ENCODE assay signal across 20 cellular contexts in genomic region chr5:168807261-168807660, GRCh38.
A peak's percentile ranks its signal among the peaks of the same experiment; 100 is the strongest.
DNase-seq lines count a peak whose midpoint lies in the region; ATAC-seq, FAIRE-seq and TF ChIP-seq lines count a peak whose summit lies in the region.
"Had no signal": no experiment of that assay in that cellular context is flagged by ENCODE, and none has a peak within 500 bp of the region (broad histone marks: within the 10 kb centered on the region; RNA-seq: fewer than 3 reads in every experiment).

No MANE protein-coding gene starts in this region.

- H3K4me2 ChIP-seq in A549, result no peak overlapping the region
- H3K4me2 ChIP-seq: GM23338 had no signal

- H3K4me3 Mint-ChIP-seq in activated T-cell treated with anti-CD3 and anti-CD28 coated beads, Interleukin-2, amount 50 U/mL, for 24 hours, result no peak overlapping the region
- H3K4me3 Mint-ChIP-seq: CD4-positive, alpha-beta T cell; GM23338 had no signal

- no peak for ATAC-seq in A549
- ATAC-seq: GM23338 had no signal

- TF ChIP-seq EP300 in A549 (IDR thresholded peaks at IDR 0.05) (no peak), suprapubic skin (IDR thresholded peaks at IDR 0.05) (no peak)

- no peaks in the 10 kb centered on the region for H3K36me3 ChIP-seq in MG63
- H3K36me3 ChIP-seq in suprapubic skin, result peaks cover 6% of the 10 kb centered on the region

- no peak overlapping the region for H3K27ac ChIP-seq in A549
- H3K27ac ChIP-seq in suprapubic skin, result no peak overlapping the region
- H3K27ac ChIP-seq: 22Rv1, C4-2B, HL-60 had no signal

- H3K9me3 ChIP-seq in A549 (no peaks in the 10 kb centered on the region), MG63 (no peaks in the 10 kb centered on the region), suprapubic skin (no peaks in the 10 kb centered on the region)
- H3K9me3 ChIP-seq: BE2C, Caco-2 had no signal

- H3K4me1 Mint-ChIP-seq in activated T-cell treated with anti-CD3 and anti-CD28 coated beads, Interleukin-2, amount 50 U/mL, for 24 hours (ENCODE audit: low read depth), result peaks cover 6% of the 10 kb centered on the region
- H3K4me1 Mint-ChIP-seq: GM23338 had no signal

- H3K27me3 Mint-ChIP-seq in activated T-cell treated with anti-CD3 and anti-CD28 coated beads, Interleukin-2, amount 50 U/mL, for 24 hours, result peaks cover 37% of the 10 kb centered on the region
- H3K27me3 Mint-ChIP-seq: CD4-positive, alpha-beta T cell had no signal

- TF ChIP-seq CTCF in A549 (IDR thresholded peaks at IDR 0.05) (no peak), foreskin fibroblast (IDR thresholded peaks at IDR 0.05; ENCODE audit: low read depth, low read length) (no peak), suprapubic skin (IDR thresholded peaks at IDR 0.05) (no peak)

- no peaks in the 10 kb centered on the region; the same call in 1 of the 2 replicates for H3K27me3 ChIP-seq in MG63
- no peaks in the 10 kb centered on the region for H3K27me3 ChIP-seq in suprapubic skin
- H3K27me3 ChIP-seq: BE2C had no signal

- POLR2A ChIA-PET in A549 (lab: Yijun Ruan, JAX), result no interaction called here

- TF ChIP-seq RAD21 in A549 (conservative IDR thresholded peaks at IDR 0.05 in 1 of 2, IDR thresholded peaks at IDR 0.05 in 1 of 2), result no peak

- H3K9me3 Mint-ChIP-seq in activated T-cell treated with anti-CD3 and anti-CD28 coated beads, Interleukin-2, amount 50 U/mL, for 24 hours, result no peaks in the 10 kb centered on the region
- H3K9me3 Mint-ChIP-seq: CD4-positive, alpha-beta T cell; GM23338 had no signal

- H3K27ac Mint-ChIP-seq in activated T-cell treated with anti-CD3 and anti-CD28 coated beads, Interleukin-2, amount 50 U/mL, for 24 hours, result no peak overlapping the region
- H3K27ac Mint-ChIP-seq: CD4-positive, alpha-beta T cell; GM23338 had no signal

- no peaks in the 10 kb centered on the region for H3K36me3 Mint-ChIP-seq in activated T-cell treated with anti-CD3 and anti-CD28 coated beads, Interleukin-2, amount 50 U/mL, for 24 hours (ENCODE audit: low read depth)

- CTCF ChIA-PET in A549 (lab: Yijun Ruan, JAX), result interaction anchor here (1.1 kb wide), 2 partner anchors 15 to 101 kb away, joined by 3 to 4 read pairs; no protein-coding TSS in a partner anchor

- no peaks in the 10 kb centered on the region for H3K4me1 ChIP-seq in A549
- H3K4me1 ChIP-seq in suprapubic skin, result no peaks in the 10 kb centered on the region
- H3K4me1 ChIP-seq: Caco-2 had no signal

- no peak for DNase-seq in A549 (ENCODE audit: low read depth in 1 of 2, low spot score in 1 of 2)
- peak; percentile 29 for DNase-seq in MG63
- DNase-seq in astrocyte of the hippocampus (ENCODE audit: low read depth, low spot score), result peak; percentile 21
- DNase-seq in foreskin fibroblast, result peak; percentile 20 to 50
- no peak for DNase-seq in suprapubic skin (ENCODE audit: low spot score in 2 of 2)
- DNase-seq in activated T-cell treated with anti-CD3 and anti-CD28 coated beads, Interleukin-2, amount 50 U/mL, for 24 hours, result no peak
- DNase-seq in C1 segment of cervical spinal cord (lab: John Stamatoyannopoulos, UW), result no peak
- DNase-seq: BE2C; Caco-2; CD4-positive, alpha-beta T cell; HCEC 1CT had no signal

- TF ChIP-seq POLR2A in A549 (IDR thresholded peaks at IDR 0.05; ENCODE audit: low read length) (no peak), suprapubic skin (IDR thresholded peaks at IDR 0.05) (no peak)

- FAIRE-seq in A549 (lab: Jason Lieb, UNC), result peak; percentile 32
- FAIRE-seq: D721Med, G401.6, GM12891, GM19239, H54 had no signal

- H3K4me3 ChIP-seq in A549 (no peak overlapping the region), MG63 (no peak overlapping the region), foreskin fibroblast (ENCODE audit: low read depth in 1 of 2, low read length in 2 of 2) (no peak overlapping the region), suprapubic skin (no peak overlapping the region)
- H3K4me3 ChIP-seq: GM23338 had no signal

TF ChIP-seq in A549, 52 proteins besides CTCF, POLR2A, EP300 and RAD21:
- TF ChIP-seq HEYL (CRISPR knock-in tag; IDR thresholded peaks at IDR 0.05), result no peak
- no peak for TF ChIP-seq FOXS1 (CRISPR knock-in tag; IDR thresholded peaks at IDR 0.05)
- TF ChIP-seq BHLHE40 (IDR thresholded peaks at IDR 0.05; ENCODE audit: low read depth, low read length), result no peak
- TF ChIP-seq ZC3H11A (IDR thresholded peaks at IDR 0.05), result no peak
- no peak for TF ChIP-seq HOXA7 (CRISPR knock-in tag; IDR thresholded peaks at IDR 0.05)
- no peak for TF ChIP-seq NR3C1 (IDR thresholded peaks at IDR 0.05)
- TF ChIP-seq CHD4 (IDR thresholded peaks at IDR 0.05; ENCODE audit: borderline replicate concordance), result no peak
- TF ChIP-seq ZSCAN20 (CRISPR knock-in tag; IDR thresholded peaks at IDR 0.05), result no peak
- TF ChIP-seq SMC3 (IDR thresholded peaks at IDR 0.05), result no peak
- no peak for TF ChIP-seq ZNF302 (CRISPR knock-in tag; IDR thresholded peaks at IDR 0.05)
- no peak for TF ChIP-seq RFX5 (IDR thresholded peaks at IDR 0.05)
- no peak for TF ChIP-seq HDAC2 (IDR thresholded peaks at IDR 0.05)
TF ChIP-seq in A549: peak in this region for 0.

Comparison
In these comparisons a context has a peak if more than half of its experiments do, and no peak if none do; other contexts are left out.
1. DNase-seq: peak in MG63 (single experiment), astrocyte of the hippocampus (single experiment) and foreskin fibroblast (2 of 2); none in A549 (0 of 2), suprapubic skin (0 of 2), activated T-cell treated with anti-CD3 and anti-CD28 coated beads, Interleukin-2, amount 50 U/mL, for 24 hours (single experiment) and C1 segment of cervical spinal cord (0 of 14).